ENCODE assay signal across 10 cellular contexts in the genomic region with DNA sequence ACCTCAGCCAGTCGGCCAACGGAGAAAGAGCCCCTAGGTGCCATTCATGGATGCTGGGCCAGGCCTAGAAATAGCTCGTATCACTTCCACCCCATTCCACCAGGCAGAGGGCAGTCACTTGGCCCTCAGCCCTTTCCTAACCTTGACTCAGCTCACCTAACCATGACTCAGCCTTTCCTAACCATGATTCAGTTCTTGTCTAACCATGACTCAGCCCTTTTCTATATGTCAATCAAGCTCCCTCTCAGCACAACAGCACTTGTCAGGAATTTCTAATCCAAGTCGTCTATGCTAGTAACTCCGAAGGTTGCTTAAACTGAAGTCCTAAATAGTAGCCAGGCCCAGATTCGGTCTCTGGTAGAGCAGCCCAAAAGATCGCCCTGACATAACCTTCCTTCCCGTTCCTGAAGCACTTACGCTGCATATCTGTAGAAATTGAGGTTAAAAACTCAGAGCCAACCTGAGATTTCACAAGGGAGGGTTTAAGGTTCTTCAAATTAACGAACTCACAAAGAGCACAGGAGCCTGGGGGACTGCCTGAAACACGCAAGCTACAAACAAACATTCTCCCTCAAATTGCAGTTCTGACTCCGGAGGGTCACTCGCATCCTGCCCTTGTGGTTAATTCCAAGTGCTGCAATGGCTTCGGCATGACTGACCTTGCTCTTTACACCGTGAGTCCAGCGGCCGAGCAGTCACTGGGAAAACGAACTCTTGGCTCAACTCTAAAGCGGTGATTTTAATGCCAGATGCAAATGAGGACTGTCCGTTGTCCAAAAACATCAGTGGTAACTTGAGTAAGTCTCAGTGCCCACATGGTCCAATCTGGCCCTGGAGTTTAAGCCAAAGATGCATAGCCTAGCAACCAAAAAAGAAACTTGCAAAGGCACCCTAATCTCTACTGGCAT.
A peak's percentile ranks its signal among the peaks of the same experiment; 100 is the strongest.
DNase-seq lines count a peak whose midpoint lies in the region; ATAC-seq and TF ChIP-seq lines count a peak whose summit lies in the region.
"Had no signal": no experiment of that assay in that cellular context is flagged by ENCODE, and none has a peak within 500 bp of the region (broad histone marks: within the 10 kb centered on the region; RNA-seq: fewer than 3 reads in every experiment).

No MANE protein-coding gene starts in this region.

- ATAC-seq in left colon (peak; percentile 25), GM21423 (IDR thresholded peaks at IDR 0.05; ENCODE audit: unreplicated experiment) (no peak)
- ATAC-seq: CD8-positive, alpha-beta T cell had no signal

- no peak overlapping the region for H3K27ac ChIP-seq in brain microvascular endothelial cell

- intact Hi-C loops in left colon (cut with DNase I, micrococcal nuclease), result no loop called here

- no peak overlapping the region for H3K4me3 ChIP-seq in brain microvascular endothelial cell (ENCODE audit: low read depth, low read length)

- H3K27me3 ChIP-seq in brain microvascular endothelial cell (replicated peaks), result no peaks in the 10 kb centered on the region

- in situ Hi-C loops in ACHN (cut with HindIII; ENCODE audit: low pct_ligation_motif_present, low pct_unique_long_range_greater_than_20kb, low sequenced_read_pairs) (no loop called here), brain microvascular endothelial cell (cut with HindIII; ENCODE audit: low pct_ligation_motif_present, low sequenced_read_pairs) (no loop called here)

- DNase-seq in ACHN (peak; percentile 53), LoVo (ENCODE audit: low spot score) (peak; percentile 46), brain microvascular endothelial cell (peak; percentile 27), left colon (no peak), T-helper 1 cell (no peak), GOT3 (lab: John Stamatoyannopoulos, UW) (no peak), NCI-H187 (lab: John Stamatoyannopoulos, UW) (no peak)
- DNase-seq: CD8-positive, alpha-beta T cell; NCI-H526 treated with DMSO at 0.1 percent for 48 hours had no signal

- TF ChIP-seq CTCF in brain microvascular endothelial cell (IDR thresholded peaks at IDR 0.05; ENCODE audit: low read depth, low read length, missing control alignments), result no peak

- no peaks in the 10 kb centered on the region for H3K36me3 ChIP-seq in brain microvascular endothelial cell (replicated peaks)

Comparison
In these comparisons a context has a peak if more than half of its experiments do, and no peak if none do; other contexts are left out.
1. DNase-seq: peak in ACHN (single experiment), LoVo (single experiment) and brain microvascular endothelial cell (single experiment); none in left colon (0 of 2), T-helper 1 cell (0 of 5), GOT3 (single experiment) and NCI-H187 (0 of 2).